In the genomic region with DNA sequence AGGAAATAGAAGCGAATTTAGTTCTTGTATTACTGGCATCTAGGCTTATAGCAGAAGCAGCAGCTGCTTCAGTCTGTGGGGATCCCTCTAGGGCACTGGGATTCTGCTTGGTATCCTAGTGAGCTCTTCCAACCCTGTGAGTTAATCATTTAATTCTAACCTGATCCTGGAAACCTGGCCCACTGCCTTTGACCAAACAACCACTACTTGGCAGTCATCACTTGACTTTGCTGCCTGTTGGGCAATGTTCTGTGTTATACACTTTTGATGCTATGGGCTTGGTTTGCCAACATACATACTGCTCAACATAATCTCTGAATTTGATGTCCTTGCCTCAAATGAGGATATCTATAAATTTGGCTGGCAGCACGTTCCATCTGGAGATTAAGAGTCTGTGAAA, we compare ENCODE assay signal across 21 cellular contexts.
DNase-seq lines count a peak whose midpoint lies in the region; TF ChIP-seq lines count a peak whose summit lies in the region.
"Had no signal": no experiment of that assay in that cellular context is flagged by ENCODE, and none has a peak within 500 bp of the region (broad histone marks: within the 10 kb centered on the region; RNA-seq: fewer than 3 reads in every experiment).

No MANE protein-coding gene starts in this region.

- DNase-seq in DMS53 (lab: John Stamatoyannopoulos, UW) (peak; percentile 22), DMS53 treated with DMSO at 0.1 percent for 48 hours (lab: John Stamatoyannopoulos, UW; ENCODE audit: unreplicated experiment) (no peak), fibroblast of gingiva (ENCODE audit: low read depth) (peak; percentile 4), progenitor cell of endocrine pancreas (ENCODE audit: low spot score, unreplicated experiment) (no peak), breast epithelium (ENCODE audit: low spot score in 2 of 2) (no peak), GM20000 (ENCODE audit: low spot score) (no peak), T-helper 1 cell (no peak)
- DNase-seq: Caco-2; CD8-positive, alpha-beta T cell; HCEC 1CT; IMR-90; KG1; MM.1S; NCI-H2029; NCI-H510A; SIG-M5; SK-N-SH had no signal

- H3K9me3 ChIP-seq in breast epithelium, result no peaks in the 10 kb centered on the region
- H3K9me3 ChIP-seq: Caco-2, SK-N-SH had no signal

- H3K27me3 ChIP-seq in breast epithelium, result no peaks in the 10 kb centered on the region

- H3K9me3 Mint-ChIP-seq in progenitor cell of endocrine pancreas (ENCODE audit: low read depth), result peaks cover 7% of the 10 kb centered on the region

- peak overlapping the region; percentile 36 for H3K27ac Mint-ChIP-seq in progenitor cell of endocrine pancreas
- H3K27ac Mint-ChIP-seq: B cell; CD8-positive, alpha-beta T cell had no signal

- H3K27me3 Mint-ChIP-seq in progenitor cell of endocrine pancreas, result no peaks in the 10 kb centered on the region
- H3K27me3 Mint-ChIP-seq: B cell had no signal

- peaks cover 3% of the 10 kb centered on the region for H3K4me1 Mint-ChIP-seq in progenitor cell of endocrine pancreas (ENCODE audit: low read depth)
- H3K4me1 Mint-ChIP-seq: B cell had no signal

- no peaks in the 10 kb centered on the region for H3K36me3 Mint-ChIP-seq in progenitor cell of endocrine pancreas (ENCODE audit: insufficient read depth)
- H3K36me3 Mint-ChIP-seq: CD8-positive, alpha-beta T cell had no signal

- no peak overlapping the region for H3K4me3 Mint-ChIP-seq in progenitor cell of endocrine pancreas (ENCODE audit: low read depth)
- H3K4me3 Mint-ChIP-seq: B cell; CD8-positive, alpha-beta T cell had no signal

- TF ChIP-seq CTCF in VCaP (conservative IDR thresholded peaks at IDR 0.05), result no peak
- TF ChIP-seq CTCF in progenitor cell of endocrine pancreas (IDR thresholded peaks at IDR 0.05; ENCODE audit: unreplicated experiment), result no peak
- no peak for TF ChIP-seq CTCF in breast epithelium (IDR thresholded peaks at IDR 0.05)
- TF ChIP-seq CTCF in GM20000 (IDR thresholded peaks at IDR 0.05; ENCODE audit: extremely low read depth, missing control alignments), result no peak

- intact Hi-C loops in breast epithelium (cut with DNase I; ENCODE audit: low total_unique reads), result no loop called here

- H3K27ac ChIP-seq in VCaP (peak overlapping the region; percentile 52), breast epithelium (no peak overlapping the region)
- H3K27ac ChIP-seq: 22Rv1, C4-2B had no signal

- H3K4me1 ChIP-seq in breast epithelium, result no peaks in the 10 kb centered on the region
- H3K4me1 ChIP-seq: Caco-2 had no signal

- no peak for TF ChIP-seq POLR2A in breast epithelium (IDR thresholded peaks at IDR 0.05)

- no peaks in the 10 kb centered on the region for H3K36me3 ChIP-seq in breast epithelium

- no peak overlapping the region for H3K4me3 ChIP-seq in breast epithelium

Comparison
In these comparisons a context has a peak if more than half of its experiments do, and no peak if none do; other contexts are left out.
1. DNase-seq: peak in DMS53 (single experiment) and fibroblast of gingiva (single experiment); none in DMS53 treated with DMSO at 0.1 percent for 48 hours (single experiment), progenitor cell of endocrine pancreas (single experiment), breast epithelium (0 of 2), GM20000 (single experiment) and T-helper 1 cell (0 of 5).